Comparison of ENCODE assay signal across 14 cellular contexts in genomic region chr7:140206963-140207362, GRCh38.
"Had no signal": no experiment of that assay in that cellular context is flagged by ENCODE, and none has a peak within 500 bp of the region (broad histone marks: within the 10 kb centered on the region; RNA-seq: fewer than 3 reads in every experiment).

No MANE protein-coding gene starts in this region.

- ATAC-seq: heart left ventricle; mucosa of descending colon; stimulated activated naive CD8-positive, alpha-beta T cell treated with anti-CD3 and anti-CD28 coated beads, Interleukin-15, amount 100 ng/mL, for 72 hours had no signal

- DNase-seq: activated CD4-positive, alpha-beta T cell treated with anti-CD3 and anti-CD28 coated beads for 4 hours; activated effector memory CD4-positive, alpha-beta T cell treated with anti-CD3 and anti-CD28 coated beads, Interleukin-2, amount 50 U/mL, for 16 hours; caudate nucleus; colonic mucosa; effector CD4-positive, alpha-beta T cell; foreskin melanocyte; heart left ventricle; mucosa of descending colon; stimulated activated CD4-positive, alpha-beta T cell treated with anti-CD3 and anti-CD28 coated beads, Interleukin-12 subunit alpha, Interleukin-12 subunit beta, amount 100 ng/mL, for 4 hours; stimulated activated naive CD8-positive, alpha-beta T cell treated with anti-CD3 and anti-CD28 coated beads, Interleukin-15, amount 100 ng/mL, for 72 hours; T1000; WERI-Rb-1 had no signal

- H3K27me3 Mint-ChIP-seq: stimulated activated naive CD8-positive, alpha-beta T cell treated with anti-CD3 and anti-CD28 coated beads, Interleukin-15, amount 100 ng/mL, for 72 hours had no signal

- H3K4me3 Mint-ChIP-seq: nephron; stimulated activated naive CD8-positive, alpha-beta T cell treated with anti-CD3 and anti-CD28 coated beads, Interleukin-15, amount 100 ng/mL, for 72 hours had no signal

- H3K36me3 ChIP-seq: colonic mucosa, heart left ventricle, thoracic aorta, WERI-Rb-1 had no signal

- H3K27me3 ChIP-seq: colonic mucosa, heart left ventricle had no signal

- H3K27ac ChIP-seq: colonic mucosa, heart left ventricle, thoracic aorta, WERI-Rb-1 had no signal

- H3K9me3 ChIP-seq: colonic mucosa, thoracic aorta had no signal

- H3K4me3 ChIP-seq: colonic mucosa, heart left ventricle, mucosa of descending colon, thoracic aorta had no signal

- H3K4me1 Mint-ChIP-seq: nephron had no signal

- H3K27ac Mint-ChIP-seq: nephron; stimulated activated naive CD8-positive, alpha-beta T cell treated with anti-CD3 and anti-CD28 coated beads, Interleukin-15, amount 100 ng/mL, for 72 hours had no signal
